31 cellular contexts compared by ENCODE assay signal in the genomic region with DNA sequence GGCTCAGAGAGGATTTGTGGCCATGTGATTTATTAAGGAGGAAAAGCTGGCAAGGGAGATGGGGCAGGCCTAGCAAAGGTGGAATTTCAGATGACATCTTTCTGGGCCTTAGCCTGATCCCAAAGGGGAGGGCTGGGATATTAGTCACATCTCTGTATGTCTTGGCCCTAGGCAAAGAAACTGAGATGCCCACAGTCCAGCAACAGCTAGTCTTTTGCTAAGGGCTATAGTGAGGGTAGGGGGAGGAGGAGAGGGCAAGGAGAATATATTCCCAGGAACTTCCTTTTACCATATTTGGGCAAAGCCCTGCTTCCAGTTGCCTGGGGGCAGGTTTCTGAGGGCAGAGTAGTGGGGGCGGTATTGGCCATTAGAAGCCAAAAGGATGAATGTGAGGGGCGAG.
DNase-seq lines count a peak whose midpoint lies in the region; ATAC-seq and TF ChIP-seq lines count a peak whose summit lies in the region.
"Had no signal": no experiment of that assay in that cellular context is flagged by ENCODE, and none has a peak within 500 bp of the region (broad histone marks: within the 10 kb centered on the region; RNA-seq: fewer than 3 reads in every experiment).

No MANE protein-coding gene starts in this region.

- no peaks in the 10 kb centered on the region for H3K9me3 Mint-ChIP-seq in WTC11
- H3K9me3 Mint-ChIP-seq: activated CD4-positive, alpha-beta T cell treated with anti-CD3 and anti-CD28 coated beads, Interleukin-2, amount 10 ng/mL, durations not matched to agents 7 days and 5 days; brain; CD4-positive, alpha-beta T cell; stimulated activated effector memory CD8-positive, alpha-beta T cell treated with anti-CD3 and anti-CD28 coated beads, Interleukin-12 subunit alpha, Interleukin-12 subunit beta, amount 100 ng/mL, for 72 hours had no signal

- no peaks in the 10 kb centered on the region for H3K27me3 Mint-ChIP-seq in WTC11 (ENCODE audit: low read depth)
- H3K27me3 Mint-ChIP-seq: activated CD4-positive, alpha-beta T cell treated with anti-CD3 and anti-CD28 coated beads, Interleukin-2, amount 10 ng/mL, durations not matched to agents 7 days and 5 days; CD4-positive, alpha-beta T cell had no signal

- DNase-seq in DMS53 (lab: John Stamatoyannopoulos, UW) (peak; percentile 2), DMS53 treated with DMSO at 0.1 percent for 48 hours (lab: John Stamatoyannopoulos, UW; ENCODE audit: unreplicated experiment) (no peak), WTC11 (ENCODE audit: low spot score) (peak; percentile 15), left colon (no peak), mucosa of descending colon (no peak), right cardiac atrium (no peak), NK-92 (lab: John Stamatoyannopoulos, UW; ENCODE audit: unreplicated experiment) (no peak)
- DNase-seq: activated CD4-positive, alpha-beta T cell treated with anti-CD3 and anti-CD28 coated beads, Interleukin-2, amount 10 ng/mL, durations not matched to agents 7 days and 5 days; activated T-cell treated with anti-CD3 and anti-CD28 coated beads, Interleukin-2, amount 50 U/mL, for 48 hours; CD4-positive, alpha-beta T cell; cerebellar nuclear complex; GOT3; hippocampal formation; lower lobe of right lung; MM.1S; NCI-H2029; NCI-H345; NCI-H748 treated with DMSO at 0.1 percent for 48 hours; posterior cingulate gyrus; right lobe of liver; stimulated activated CD4-positive, alpha-beta T cell treated with anti-CD3 and anti-CD28 coated beads, Interleukin-12 subunit alpha, Interleukin-12 subunit beta, amount 100 ng/mL, for 4 hours; stimulated activated CD4-positive, alpha-beta T cell treated with anti-CD3 and anti-CD28 coated beads, Interleukin-4, amount 100 ng/mL, for 1 hour; substantia nigra; T-helper 2 cell; upper lobe of right lung had no signal

- POLR2A ChIA-PET in WTC11 (lab: Charles Lee): no interaction called here

- CTCF ChIA-PET in WTC11 (lab: Charles Lee): no interaction called here

- no peak overlapping the region for H3K4me3 ChIP-seq in mucosa of descending colon
- no peak overlapping the region for H3K4me3 ChIP-seq in right cardiac atrium (ENCODE audit: low read length)
- H3K4me3 ChIP-seq: K562, lower lobe of right lung, right lobe of liver, SK-N-MC, upper lobe of right lung had no signal

- intact Hi-C loops in left colon (cut with DNase I, micrococcal nuclease) (no loop called here), mucosa of descending colon (cut with DNase I, micrococcal nuclease) (no loop called here), right cardiac atrium (cut with DNase I) (no loop called here)

- no peaks in the 10 kb centered on the region for H3K36me3 ChIP-seq in mucosa of descending colon (ENCODE audit: low read depth)
- H3K36me3 ChIP-seq: lower lobe of right lung, right lobe of liver, upper lobe of right lung had no signal

- ATAC-seq in WTC11 (peak; percentile 89), left colon (peak; percentile 22), mucosa of descending colon (no peak), right cardiac atrium (no peak), GM18511 (IDR thresholded peaks at IDR 0.05; ENCODE audit: unreplicated experiment) (no peak)
- ATAC-seq: K562; lower lobe of right lung; right lobe of liver; stimulated activated effector memory CD8-positive, alpha-beta T cell treated with anti-CD3 and anti-CD28 coated beads, Interleukin-12 subunit alpha, Interleukin-12 subunit beta, amount 100 ng/mL, for 72 hours; upper lobe of right lung had no signal

- no peak for TF ChIP-seq CTCF in WTC11 (IDR thresholded peaks at IDR 0.05)
- no peak for TF ChIP-seq CTCF in mucosa of descending colon (IDR thresholded peaks at IDR 0.05)

- H3K4me1 ChIP-seq in mucosa of descending colon (ENCODE audit: low read depth) (no peaks in the 10 kb centered on the region), right cardiac atrium (ENCODE audit: control insufficient read depth, insufficient read depth, low read length) (no peaks in the 10 kb centered on the region)
- H3K4me1 ChIP-seq: lower lobe of right lung, right lobe of liver, upper lobe of right lung had no signal

- no peaks in the 10 kb centered on the region for H3K36me3 Mint-ChIP-seq in WTC11
- H3K36me3 Mint-ChIP-seq: brain; stimulated activated effector memory CD8-positive, alpha-beta T cell treated with anti-CD3 and anti-CD28 coated beads, Interleukin-12 subunit alpha, Interleukin-12 subunit beta, amount 100 ng/mL, for 72 hours had no signal

- H3K27me3 ChIP-seq in right cardiac atrium (ENCODE audit: control insufficient read depth, insufficient read depth): no peaks in the 10 kb centered on the region
- H3K27me3 ChIP-seq: right lobe of liver, upper lobe of right lung had no signal

- H3K9me3 ChIP-seq in mucosa of descending colon: no peaks in the 10 kb centered on the region
- H3K9me3 ChIP-seq in right cardiac atrium (ENCODE audit: control insufficient read depth, low read length): no peaks in the 10 kb centered on the region
- H3K9me3 ChIP-seq: lower lobe of right lung, right lobe of liver, upper lobe of right lung had no signal

- peaks cover 18% of the 10 kb centered on the region for H3K4me1 Mint-ChIP-seq in WTC11
- H3K4me1 Mint-ChIP-seq: activated CD4-positive, alpha-beta T cell treated with anti-CD3 and anti-CD28 coated beads, Interleukin-2, amount 10 ng/mL, durations not matched to agents 7 days and 5 days; brain; stimulated activated effector memory CD8-positive, alpha-beta T cell treated with anti-CD3 and anti-CD28 coated beads, Interleukin-12 subunit alpha, Interleukin-12 subunit beta, amount 100 ng/mL, for 72 hours had no signal

- no peak overlapping the region for H3K27ac Mint-ChIP-seq in WTC11
- H3K27ac Mint-ChIP-seq: activated CD4-positive, alpha-beta T cell treated with anti-CD3 and anti-CD28 coated beads, Interleukin-2, amount 10 ng/mL, durations not matched to agents 7 days and 5 days; brain; CD4-positive, alpha-beta T cell; stimulated activated effector memory CD8-positive, alpha-beta T cell treated with anti-CD3 and anti-CD28 coated beads, Interleukin-12 subunit alpha, Interleukin-12 subunit beta, amount 100 ng/mL, for 72 hours had no signal

- no peak overlapping the region for H3K27ac ChIP-seq in right cardiac atrium (ENCODE audit: low read length)
- H3K27ac ChIP-seq: 22Rv1, lower lobe of right lung, right lobe of liver, SK-N-MC, upper lobe of right lung had no signal

- no peak overlapping the region for H3K4me3 Mint-ChIP-seq in WTC11
- H3K4me3 Mint-ChIP-seq: activated CD4-positive, alpha-beta T cell treated with anti-CD3 and anti-CD28 coated beads, Interleukin-2, amount 10 ng/mL, durations not matched to agents 7 days and 5 days; brain; CD4-positive, alpha-beta T cell; stimulated activated effector memory CD8-positive, alpha-beta T cell treated with anti-CD3 and anti-CD28 coated beads, Interleukin-12 subunit alpha, Interleukin-12 subunit beta, amount 100 ng/mL, for 72 hours had no signal

- WGBS in right cardiac atrium: 88% methylated on average over 2 of the region's 2 CpGs

TF ChIP-seq in WTC11, 78 proteins besides CTCF, POLR2A, EP300 and RAD21:
- TF ChIP-seq STAT6 (CRISPR knock-in tag; conservative IDR thresholded peaks at IDR 0.05; ENCODE audit: low read depth): no peak
- no peak for TF ChIP-seq NR3C1 (CRISPR knock-in tag; conservative IDR thresholded peaks at IDR 0.05; ENCODE audit: low read depth)
- TF ChIP-seq ATF1 (CRISPR knock-in tag; IDR thresholded peaks at IDR 0.05): no peak
- TF ChIP-seq JAZF1 (CRISPR knock-in tag; IDR thresholded peaks at IDR 0.05): no peak
- TF ChIP-seq, protein P1, sequence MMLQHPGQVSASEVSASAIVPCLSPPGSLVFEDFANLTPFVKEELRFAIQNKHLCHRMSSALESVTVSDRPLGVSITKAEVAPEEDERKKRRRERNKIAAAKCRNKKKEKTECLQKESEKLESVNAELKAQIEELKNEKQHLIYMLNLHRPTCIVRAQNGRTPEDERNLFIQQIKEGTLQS (CRISPR knock-in tag; conservative IDR thresholded peaks at IDR 0.05): no peak
- no peak for TF ChIP-seq CREB1 (CRISPR knock-in tag; IDR thresholded peaks at IDR 0.05)
- no peak for TF ChIP-seq ZNF121 (CRISPR knock-in tag; IDR thresholded peaks at IDR 0.05)
TF ChIP-seq in WTC11: peak in this region for 0.

Comparison
In these comparisons a context has a peak if more than half of its experiments do, and no peak if none do; other contexts are left out.
1. DNase-seq: peak in DMS53 (single experiment) and WTC11 (single experiment); none in DMS53 treated with DMSO at 0.1 percent for 48 hours (single experiment), left colon (0 of 2), mucosa of descending colon (0 of 3), right cardiac atrium (0 of 3) and NK-92 (single experiment).
2. ATAC-seq: peak in WTC11 (single experiment) and left colon (single experiment); none in mucosa of descending colon (single experiment), right cardiac atrium (0 of 2) and GM18511 (single experiment).